19 cellular contexts compared by ENCODE assay signal in genomic region chr16:85249830-85250455, GRCh38.
DNase-seq lines count a peak whose midpoint lies in the region; ATAC-seq, FAIRE-seq and TF ChIP-seq lines count a peak whose summit lies in the region.
"Had no signal": no experiment of that assay in that cellular context is flagged by ENCODE, and none has a peak within 500 bp of the region (broad histone marks: within the 10 kb centered on the region; RNA-seq: fewer than 3 reads in every experiment).

No MANE protein-coding gene starts in this region.

- H3K9me3 Mint-ChIP-seq in stimulated activated naive CD8-positive, alpha-beta T cell treated with anti-CD3 and anti-CD28 coated beads, Interleukin-15, amount 100 ng/mL, for 72 hours, result no peaks in the 10 kb centered on the region
- peaks cover 13% of the 10 kb centered on the region for H3K9me3 Mint-ChIP-seq in glutamatergic neuron (ENCODE audit: unreplicated experiment)
- H3K9me3 Mint-ChIP-seq: CD8-positive, alpha-beta memory T cell had no signal

- no peaks in the 10 kb centered on the region for H3K36me3 Mint-ChIP-seq in glutamatergic neuron (ENCODE audit: unreplicated experiment)
- H3K36me3 Mint-ChIP-seq: CD8-positive, alpha-beta memory T cell had no signal

- H3K27ac Mint-ChIP-seq in stimulated activated naive CD8-positive, alpha-beta T cell treated with anti-CD3 and anti-CD28 coated beads, Interleukin-15, amount 100 ng/mL, for 72 hours, result no peak overlapping the region
- H3K27ac Mint-ChIP-seq in glutamatergic neuron (ENCODE audit: unreplicated experiment), result no peak overlapping the region
- H3K27ac Mint-ChIP-seq: CD8-positive, alpha-beta memory T cell had no signal

- no peak overlapping the region for H3K4me2 ChIP-seq in K562 (ENCODE audit: insufficient read depth, low read length)

- H3K4me1 ChIP-seq in K562 (replicated peaks in 1 of 2; ENCODE audit: control insufficient read depth in 2 of 2, insufficient read depth in 2 of 2, low read length in 2 of 2), result peaks cover 0 to 53% of the 10 kb centered on the region in 2 experiments; a peak in 3 of 5 replicates

- H2AFZ ChIP-seq in K562 (ENCODE audit: low read depth, low read length), result no peak overlapping the region

- H4K20me1 ChIP-seq in K562 (replicated peaks; ENCODE audit: control insufficient read depth, insufficient read depth, low read length), result peaks cover 74% of the 10 kb centered on the region

- POLR2A ChIA-PET in K562 (lab: Yijun Ruan, JAX), result interaction anchor here (0.7 to 0.8 kb wide), 2 partner anchors 11 to 181 kb away, joined by 3 read pairs; no protein-coding TSS in a partner anchor

- no peak for TF ChIP-seq RAD21 in K562 (CRISPR knock-in tag; conservative IDR thresholded peaks at IDR 0.05 in 1 of 2, IDR thresholded peaks at IDR 0.05 in 1 of 2)

- no peak for TF ChIP-seq EP300 in K562 (IDR thresholded peaks at IDR 0.05; ENCODE audit: low read length)

- TF ChIP-seq CTCF in K562 (IDR thresholded peaks at IDR 0.05 in 2 of 3, conservative IDR thresholded peaks at IDR 0.05 in 1 of 3; ENCODE audit: insufficient read depth in 2 of 3, low read depth in 1 of 3, low read length in 3 of 3) (no peak), glutamatergic neuron (IDR thresholded peaks at IDR 0.05; ENCODE audit: partially characterized antibody, unreplicated experiment) (no peak)

- H3K27me3 ChIP-seq in K562 (ENCODE audit: control insufficient read depth in 2 of 2, insufficient read depth in 2 of 2, low read length in 2 of 2), result no peaks in the 10 kb centered on the region
- H3K27me3 ChIP-seq: BE2C had no signal

- no peak overlapping the region for H3K27ac ChIP-seq in K562 (ENCODE audit: extremely low read depth, low read depth, low read length)

- H3K4me3 Mint-ChIP-seq in stimulated activated naive CD8-positive, alpha-beta T cell treated with anti-CD3 and anti-CD28 coated beads, Interleukin-15, amount 100 ng/mL, for 72 hours, result no peak overlapping the region
- H3K4me3 Mint-ChIP-seq in glutamatergic neuron (ENCODE audit: unreplicated experiment), result no peak overlapping the region

- H3K9ac ChIP-seq in K562 (ENCODE audit: insufficient read depth in 1 of 2, low read depth in 2 of 2, low read length in 2 of 2), result no peak overlapping the region

- intact Hi-C loops in K562 (cut with micrococcal nuclease), result loop anchor here (5.0 kb wide), 1 partner anchor 133 kb away; no protein-coding TSS in a partner anchor

- CTCF ChIA-PET in K562 (lab: Yijun Ruan, JAX; ENCODE audit: low intra/inter-chr PET ratio), result no interaction called here

- no peaks in the 10 kb centered on the region for H3K36me3 ChIP-seq in K562 (ENCODE audit: control insufficient read depth, insufficient read depth, low read length)

- H3K4me1 Mint-ChIP-seq in stimulated activated naive CD8-positive, alpha-beta T cell treated with anti-CD3 and anti-CD28 coated beads, Interleukin-15, amount 100 ng/mL, for 72 hours, result peaks cover 24% of the 10 kb centered on the region
- H3K4me1 Mint-ChIP-seq in glutamatergic neuron (ENCODE audit: low read depth, unreplicated experiment), result peaks cover 28% of the 10 kb centered on the region

- peaks cover 13% of the 10 kb centered on the region for H3K9me1 ChIP-seq in K562 (ENCODE audit: control insufficient read depth, insufficient read depth, low read length)

- no peak for ATAC-seq in K562
- no peak for ATAC-seq in stimulated activated naive CD8-positive, alpha-beta T cell treated with anti-CD3 and anti-CD28 coated beads, Interleukin-15, amount 100 ng/mL, for 72 hours
- ATAC-seq: SK-N-SH treated with all-trans-retinoic acid at 6 μM for 48 hours had no signal

- TF ChIP-seq POLR2A in K562 (conservative IDR thresholded peaks at IDR 0.05), result no peak

- in situ Hi-C loops in K562 (cut with MboI), result loop anchor here (10.0 kb wide), 1 partner anchor 135 kb away; the partner anchor contains the start of gene CIBAR2

- peaks cover 18% of the 10 kb centered on the region for H3K27me3 Mint-ChIP-seq in stimulated activated naive CD8-positive, alpha-beta T cell treated with anti-CD3 and anti-CD28 coated beads, Interleukin-15, amount 100 ng/mL, for 72 hours
- H3K27me3 Mint-ChIP-seq in glutamatergic neuron (ENCODE audit: unreplicated experiment), result peaks cover 19% of the 10 kb centered on the region

- H3K79me2 ChIP-seq in K562 (ENCODE audit: control insufficient read depth, insufficient read depth, low read length), result peaks cover 6% of the 10 kb centered on the region; the same call in 2 of the 3 replicates

- DNase-seq in DMS 273 (lab: John Stamatoyannopoulos, UW; ENCODE audit: unreplicated experiment), result peak; percentile 96
- DNase-seq in NCI-H1694 (lab: John Stamatoyannopoulos, UW), result peak; percentile 71
- no peak for DNase-seq in K562 (ENCODE audit: extremely low read depth in 1 of 4, low spot score in 3 of 4)
- peak in 34 of 56 donors; percentile 5 to 63 (median 36) for DNase-seq in nucleus accumbens (lab: John Stamatoyannopoulos, UW)
- DNase-seq in stimulated activated naive CD8-positive, alpha-beta T cell treated with anti-CD3 and anti-CD28 coated beads, Interleukin-15, amount 100 ng/mL, for 72 hours, result no peak
- DNase-seq in frontal cortex (ENCODE audit: low spot score in 2 of 2), result no peak
- no peak for DNase-seq in glutamatergic neuron
- DNase-seq: BE2C; CD8-positive, alpha-beta memory T cell; GDM1; NCI-H1105 treated with DMSO at 0.1 percent for 48 hours; NCI-H1930; NCI-H526; NK-92 treated with Interleukin-12 subunit alpha and Interleukin-12 subunit beta, amount 100 ng/mL, for 24 hours; OCI-M1; SHP77 treated with DMSO at 0.1 percent for 48 hours; T-helper 1 cell had no signal

- BruUV-seq in K562 (replicated peaks; lab: Mats Ljungman, UMichigan), result no TSS peak

- 68% methylated on average over 25 of the region's 27 CpGs for WGBS in K562 (ENCODE audit: insufficient coverage, low coverage, missing lambda C conversion rate)

- no peak for FAIRE-seq in K562 (lab: Jason Lieb, UNC)
- no peak for FAIRE-seq in frontal cortex (lab: Jason Lieb, UNC)
- FAIRE-seq: GM12891 had no signal

- H3K9me3 ChIP-seq in K562 (replicated peaks; ENCODE audit: control insufficient read depth, insufficient read depth, low read depth, low read length), result no peaks in the 10 kb centered on the region
- H3K9me3 ChIP-seq: BE2C had no signal

- no peak overlapping the region for H3K4me3 ChIP-seq in K562

TF ChIP-seq in K562, 482 proteins besides CTCF, POLR2A, EP300 and RAD21:
- TF ChIP-seq HNRNPL (IDR thresholded peaks at IDR 0.05; ENCODE audit: low read depth, low read length) (0 out of 2 replicates have a peak, but pooled peaks have one; percentile 6), PML (IDR thresholded peaks at IDR 0.05; ENCODE audit: low read length) (no peak)
TF ChIP-seq in K562: peak in this region for 1.

Comparison
In these comparisons a context has a peak if more than half of its experiments do, and no peak if none do; other contexts are left out.
1. DNase-seq: peak in DMS 273 (single experiment), NCI-H1694 (single experiment) and nucleus accumbens (34 of 56); none in K562 (0 of 4), stimulated activated naive CD8-positive, alpha-beta T cell treated with anti-CD3 and anti-CD28 coated beads, Interleukin-15, amount 100 ng/mL, for 72 hours (0 of 2), frontal cortex (0 of 2) and glutamatergic neuron (single experiment).